ENCODE assay signal across 28 cellular contexts in the genomic region with DNA sequence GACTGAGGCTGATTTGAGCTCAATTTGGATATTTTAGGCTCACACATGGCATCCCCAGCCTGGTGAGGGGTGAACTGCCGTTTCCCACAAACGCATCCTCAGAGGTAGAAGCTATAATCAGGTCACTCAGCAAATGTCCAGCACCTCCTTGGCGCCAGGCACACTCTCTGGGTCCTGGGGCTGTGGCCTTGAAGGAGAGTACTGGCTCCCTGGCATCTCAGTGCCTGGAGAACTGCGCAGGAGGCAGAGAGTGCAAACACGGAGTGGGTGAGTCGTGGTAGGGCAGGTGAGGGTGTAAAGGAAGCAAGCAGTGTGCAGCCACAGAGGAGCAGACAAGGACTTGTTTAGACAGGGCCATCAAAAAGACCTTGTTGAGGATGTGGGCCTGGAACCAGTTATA.
"Had no signal": no experiment of that assay in that cellular context is flagged by ENCODE, and none has a peak within 500 bp of the region (broad histone marks: within the 10 kb centered on the region; RNA-seq: fewer than 3 reads in every experiment).

No MANE protein-coding gene starts in this region.

- H3K9ac ChIP-seq: SK-N-SH had no signal

- ATAC-seq: body of pancreas, K562, Panc1, WTC11 had no signal

- H3K4me3 Mint-ChIP-seq: central memory CD8-positive, alpha-beta T cell; WTC11 had no signal

- FAIRE-seq: bronchial epithelial cell, K562 had no signal

- H3K27ac Mint-ChIP-seq: WTC11 had no signal

- H3K4me1 ChIP-seq: ascending aorta, body of pancreas, SJCRH30 had no signal

- H3K9me3 Mint-ChIP-seq: central memory CD8-positive, alpha-beta T cell; WTC11 had no signal

- H3K27me3 ChIP-seq: ascending aorta, body of pancreas, SJCRH30 had no signal

- H3K36me3 ChIP-seq: ascending aorta, SJCRH30 had no signal

- H3K4me3 ChIP-seq: ascending aorta, body of pancreas, K562, SJCRH30 had no signal

- H3K4me1 Mint-ChIP-seq: central memory CD8-positive, alpha-beta T cell had no signal

- DNase-seq: activated CD4-positive, alpha-beta T cell treated with anti-CD3 and anti-CD28 coated beads for 48 hours; activated CD4-positive, alpha-beta T cell treated with anti-CD3 and anti-CD28 coated beads, Interleukin-2, amount 50 U/mL, for 4 hours; activated CD4-positive, CD25-positive, alpha-beta regulatory T cell treated with anti-CD3 and anti-CD28 coated beads, Interleukin-2, amount 50 U/mL, for 72 hours; activated naive CD4-positive, alpha-beta T cell treated with anti-CD3 and anti-CD28 coated beads, Interleukin-2, amount 50 U/mL, for 16 hours; activated T-cell treated with anti-CD3 and anti-CD28 coated beads, Interleukin-2, amount 50 U/mL, for 1 hour; amniotic stem cell; body of pancreas; Karpas-422; MM.1S; NCI-H1105; NCI-H1436; NCI-H1694 treated with DMSO at 0.1 percent for 48 hours; NCI-H2029 treated with DMSO at 0.1 percent for 48 hours; NCI-H510A treated with DMSO at 0.1 percent for 48 hours; NCI-H69; NK-92 treated with Interleukin-12 subunit alpha and Interleukin-12 subunit beta, amount 100 ng/mL, for 24 hours; OCI-M1; Right ventricle myocardium superior; RPMI8226; SJCRH30; SK-N-SH; T-helper 1 cell had no signal

- H3K36me3 Mint-ChIP-seq: WTC11 had no signal

- H3K27ac ChIP-seq: ascending aorta, body of pancreas, SJCRH30 had no signal

- H3K4me2 ChIP-seq: SK-N-SH had no signal

- H3K9me3 ChIP-seq: ascending aorta, body of pancreas, SJCRH30, SK-N-SH had no signal
